ENCODE assay signal across 9 cellular contexts in the genomic region with DNA sequence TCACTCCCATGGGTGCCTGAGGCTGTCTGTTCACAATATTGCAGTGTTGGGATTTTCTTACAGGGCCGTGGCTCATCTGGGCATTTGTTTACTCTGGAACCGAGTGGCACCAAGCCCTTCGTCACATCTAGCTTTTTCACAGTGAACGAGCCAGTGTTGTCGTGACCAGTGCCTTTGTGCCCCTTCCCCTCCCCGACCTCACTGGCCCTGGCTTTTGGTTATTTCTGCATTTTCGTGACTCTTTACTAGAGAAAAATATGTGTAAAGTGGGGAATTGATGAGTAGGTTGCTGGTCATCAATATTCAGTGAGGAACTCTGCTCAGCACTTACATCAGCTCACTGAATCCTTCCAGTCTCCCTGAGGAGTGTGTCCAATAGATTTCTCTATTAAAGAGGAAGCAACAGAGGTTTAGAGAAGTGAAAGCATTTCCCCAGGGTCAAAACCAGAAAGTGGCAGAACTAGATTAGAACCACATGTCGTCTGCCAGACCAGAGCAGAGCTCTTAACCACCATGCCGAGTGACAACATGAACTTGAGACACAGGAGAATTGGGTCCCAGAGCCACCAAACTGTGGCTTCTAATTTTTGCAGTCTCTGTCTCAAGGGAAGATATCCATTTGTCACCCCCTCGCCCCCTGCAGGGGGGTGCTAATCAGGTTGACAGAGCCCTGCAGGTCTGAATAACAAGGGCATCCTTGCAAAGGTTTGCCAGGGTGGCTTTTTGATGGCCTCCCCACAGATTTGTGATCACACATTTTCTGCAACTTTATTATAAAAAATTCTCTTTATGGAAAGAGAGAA.
DNase-seq lines count a peak whose midpoint lies in the region; ATAC-seq and TF ChIP-seq lines count a peak whose summit lies in the region.
"Had no signal": no experiment of that assay in that cellular context is flagged by ENCODE, and none has a peak within 500 bp of the region (broad histone marks: within the 10 kb centered on the region; RNA-seq: fewer than 3 reads in every experiment).

No MANE protein-coding gene starts in this region.

- in situ Hi-C loops in mammary epithelial cell (cut with MboI; ENCODE audit: low sequenced_read_pairs in 2 of 2) = no loop called here

- no peak overlapping the region for H2AFZ ChIP-seq in SK-N-SH (ENCODE audit: low read depth)
- H2AFZ ChIP-seq in mammary epithelial cell (ENCODE audit: low read depth, low read length) = no peak overlapping the region

- H3K9ac ChIP-seq in SK-N-SH (no peak overlapping the region), mammary epithelial cell (ENCODE audit: insufficient read depth, low read length) (no peak overlapping the region)

- TF ChIP-seq RAD21 in SK-N-SH (IDR thresholded peaks at IDR 0.05; ENCODE audit: low read length) = peak; percentile 29

- POLR2A ChIA-PET in SK-N-SH (lab: Yijun Ruan, JAX) = interaction anchor here (1.2 to 2.5 kb wide), 2 partner anchors 15 to 38 kb away, joined by 3 to 9 read pairs; no protein-coding TSS in a partner anchor

- H3K36me3 ChIP-seq in SK-N-SH (replicated peaks in 1 of 2; ENCODE audit: control insufficient read depth in 1 of 2, insufficient read depth in 2 of 2, low read length in 1 of 2) (no peaks in the 10 kb centered on the region), breast epithelium (no peaks in the 10 kb centered on the region), mammary epithelial cell (ENCODE audit: insufficient read depth, low read length) (no peaks in the 10 kb centered on the region)

- intact Hi-C loops in breast epithelium (cut with DNase I; ENCODE audit: low total_unique reads) (no loop called here), mammary epithelial cell (cut with micrococcal nuclease) (no loop called here)

- no peaks in the 10 kb centered on the region for H3K9me2 ChIP-seq in SK-N-SH

- 11% methylated on average over 10 of the region's 10 CpGs for WGBS in SK-N-SH (ENCODE audit: low lambda C conversion rate)
- WGBS in mammary epithelial cell (ENCODE audit: low coverage, missing lambda C conversion rate) = 56% methylated on average over 10 of the region's 10 CpGs

- H3K4me3 ChIP-seq in SK-N-SH (ENCODE audit: low read depth in 2 of 2, low read length in 1 of 2) (peak overlapping the region in 1 of 2 experiments; percentile 9; a peak in 1 of 4 replicates), breast epithelium (no peak overlapping the region), mammary epithelial cell (replicated peaks in 1 of 3; ENCODE audit: insufficient read depth in 1 of 3, low read depth in 2 of 3, low read length in 3 of 3) (no peak overlapping the region)

- H3K27ac ChIP-seq in SK-N-SH (ENCODE audit: low read depth in 2 of 2, low read length in 1 of 2) = peak overlapping the region in 1 of 2 experiments; percentile 99; a peak in 3 of 4 replicates
- H3K27ac ChIP-seq in breast epithelium = no peak overlapping the region
- H3K27ac ChIP-seq in mammary epithelial cell (ENCODE audit: insufficient read depth, low read depth, low read length) = no peak overlapping the region

- no peak for TF ChIP-seq POLR2A in breast epithelium (IDR thresholded peaks at IDR 0.05)

- H3K27me3 ChIP-seq in SK-N-SH (ENCODE audit: insufficient read depth) = no peaks in the 10 kb centered on the region
- H3K27me3 ChIP-seq in breast epithelium = peaks cover 0 to 3% of the 10 kb centered on the region in 2 donors
- H3K27me3 ChIP-seq in mammary epithelial cell (ENCODE audit: insufficient read depth, low read length) = no peaks in the 10 kb centered on the region

- H3F3A ChIP-seq in SK-N-SH (replicated peaks; ENCODE audit: insufficient read depth) = no peaks in the 10 kb centered on the region

- no peaks in the 10 kb centered on the region for H3K79me2 ChIP-seq in SK-N-SH (ENCODE audit: insufficient read depth)
- H3K79me2 ChIP-seq in mammary epithelial cell (ENCODE audit: insufficient read depth, low read length) = no peaks in the 10 kb centered on the region

- dilution Hi-C loops in mammary epithelial cell (cut with HindIII; ENCODE audit: low sequenced_read_pairs) = no loop called here

- peak; percentile 52 for ATAC-seq in HG02884 (IDR thresholded peaks at IDR 0.05; ENCODE audit: unreplicated experiment)
- ATAC-seq in GM19023 (IDR thresholded peaks at IDR 0.05; ENCODE audit: unreplicated experiment) = no peak

- H3K9me3 ChIP-seq in SK-N-SH (no peaks in the 10 kb centered on the region), breast epithelium (no peaks in the 10 kb centered on the region), mammary epithelial cell (replicated peaks; ENCODE audit: insufficient read depth, low read length) (no peaks in the 10 kb centered on the region)

- BruUV-seq in mammary epithelial cell (replicated peaks; lab: Mats Ljungman, UMichigan) = no TSS peak

- H4K20me1 ChIP-seq in SK-N-SH (ENCODE audit: insufficient read depth) = no peaks in the 10 kb centered on the region
- H4K20me1 ChIP-seq in mammary epithelial cell (ENCODE audit: insufficient read depth, low read length) = no peaks in the 10 kb centered on the region

- DNase-seq in GDM1 (lab: John Stamatoyannopoulos, UW) = peak; percentile 55
- DNase-seq in SK-N-SH = peak; percentile 73
- DNase-seq in medulla oblongata (ENCODE audit: extremely low spot score) = peak; percentile 95
- no peak for DNase-seq in breast epithelium (ENCODE audit: low spot score in 2 of 2)
- no peak for DNase-seq in mammary epithelial cell
- no peak for DNase-seq in LoVo (ENCODE audit: low spot score)
- DNase-seq: mesenchymal stem cell had no signal

- TF ChIP-seq EP300 in SK-N-SH (IDR thresholded peaks at IDR 0.05; ENCODE audit: borderline replicate concordance in 1 of 2, low read depth in 1 of 2, low read length in 1 of 2) = peak in 1 of 2 experiments; percentile 84; a peak in 2 of 4 replicates

- H3K4me2 ChIP-seq in SK-N-SH = peak overlapping the region; percentile 29
- no peak overlapping the region for H3K4me2 ChIP-seq in mammary epithelial cell (ENCODE audit: insufficient read depth, low read depth, low read length)

- H3K4me1 ChIP-seq in SK-N-SH (ENCODE audit: control insufficient read depth in 1 of 2, insufficient read depth in 2 of 2, low read depth in 1 of 2, low read length in 1 of 2) (peaks cover 10 to 38% of the 10 kb centered on the region in 2 experiments; a peak in 3 of 4 replicates), breast epithelium (no peaks in the 10 kb centered on the region), mammary epithelial cell (ENCODE audit: insufficient read depth, low read length) (no peaks in the 10 kb centered on the region)

- TF ChIP-seq CTCF in SK-N-SH (IDR thresholded peaks at IDR 0.05) (no peak), breast epithelium (IDR thresholded peaks at IDR 0.05) (no peak), mammary epithelial cell (conservative IDR thresholded peaks at IDR 0.05 in 1 of 2, IDR thresholded peaks at IDR 0.05 in 1 of 2; ENCODE audit: extremely low read depth in 1 of 2, insufficient read depth in 1 of 2, low read depth in 1 of 2, low read length in 2 of 2) (no peak)

- CTCF ChIA-PET in SK-N-SH (lab: Yijun Ruan, JAX) = interaction anchor here (0.6 to 4.0 kb wide), 17 partner anchors 10 to 398 kb away, joined by 3 to 34 read pairs (median 3); partner anchors contain the start of gene TRIL
- CTCF ChIA-PET in mammary epithelial cell (lab: Charles Lee; ENCODE audit: low non-redundant PET) = interaction anchor here (0.6 kb wide), 1 partner anchor 364 kb away, joined by 3 read pairs; no protein-coding TSS in a partner anchor

TF ChIP-seq in SK-N-SH, 30 proteins besides CTCF, POLR2A, EP300 and RAD21 (continues in another document):
- TF ChIP-seq RXRA (IDR thresholded peaks at IDR 0.05; ENCODE audit: borderline replicate concordance, low read depth) (no peak), FOXJ3 (CRISPR knock-in tag; IDR thresholded peaks at IDR 0.05) (peak; percentile 58; the same call in 1 of the 2 replicates), GATA2 (CRISPR knock-in tag; IDR thresholded peaks at IDR 0.05) (peak; percentile 43; the same call in 1 of the 2 replicates), SMC3 (IDR thresholded peaks at IDR 0.05; ENCODE audit: low read depth, low read length) (0 out of 2 replicates have a peak, but pooled peaks have one; percentile 13), NFIC (IDR thresholded peaks at IDR 0.05; ENCODE audit: borderline replicate concordance) (no peak), RCOR1 (IDR thresholded peaks at IDR 0.05; ENCODE audit: low read length) (peak; percentile 87), TCF12 (IDR thresholded peaks at IDR 0.05) (peak; percentile 40; the same call in 1 of the 2 replicates), PBX3 (IDR thresholded peaks at IDR 0.05) (no peak), TAF1 (IDR thresholded peaks at IDR 0.05; ENCODE audit: borderline replicate concordance, low read depth, low read length) (no peak), MXI1 (IDR thresholded peaks at IDR 0.05; ENCODE audit: low read depth, low read length) (peak; percentile 94)
- TF ChIP-seq, protein P1, sequence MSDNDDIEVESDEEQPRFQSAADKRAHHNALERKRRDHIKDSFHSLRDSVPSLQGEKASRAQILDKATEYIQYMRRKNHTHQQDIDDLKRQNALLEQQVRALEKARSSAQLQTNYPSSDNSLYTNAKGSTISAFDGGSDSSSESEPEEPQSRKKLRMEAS (IDR thresholded peaks at IDR 0.05; ENCODE audit: low read depth) = no peak
- TF ChIP-seq, protein P2, sequence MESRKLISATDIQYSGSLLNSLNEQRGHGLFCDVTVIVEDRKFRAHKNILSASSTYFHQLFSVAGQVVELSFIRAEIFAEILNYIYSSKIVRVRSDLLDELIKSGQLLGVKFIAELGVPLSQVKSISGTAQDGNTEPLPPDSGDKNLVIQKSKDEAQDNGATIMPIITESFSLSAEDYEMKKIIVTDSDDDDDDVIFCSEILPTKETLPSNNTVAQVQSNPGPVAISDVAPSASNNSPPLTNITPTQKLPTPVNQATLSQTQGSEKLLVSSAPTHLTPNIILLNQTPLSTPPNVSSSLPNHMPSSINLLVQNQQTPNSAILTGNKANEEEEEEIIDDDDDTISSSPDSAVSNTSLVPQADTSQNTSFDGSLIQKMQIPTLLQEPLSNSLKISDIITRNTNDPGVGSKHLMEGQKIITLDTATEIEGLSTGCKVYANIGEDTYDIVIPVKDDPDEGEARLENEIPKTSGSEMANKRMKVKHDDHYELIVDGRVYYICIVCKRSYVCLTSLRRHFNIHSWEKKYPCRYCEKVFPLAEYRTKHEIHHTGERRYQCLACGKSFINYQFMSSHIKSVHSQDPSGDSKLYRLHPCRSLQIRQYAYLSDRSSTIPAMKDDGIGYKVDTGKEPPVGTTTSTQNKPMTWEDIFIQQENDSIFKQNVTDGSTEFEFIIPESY (IDR thresholded peaks at IDR 0.05; ENCODE audit: borderline replicate concordance, low read depth) = no peak

Comparison
In these comparisons a context has a peak if more than half of its experiments do, and no peak if none do; other contexts are left out.
1. DNase-seq: peak in GDM1 (single experiment), SK-N-SH (single experiment) and medulla oblongata (single experiment); none in breast epithelium (0 of 2), mammary epithelial cell (single experiment) and LoVo (single experiment).